Comparison of ENCODE assay signal across 9 cellular contexts in the genomic region with DNA sequence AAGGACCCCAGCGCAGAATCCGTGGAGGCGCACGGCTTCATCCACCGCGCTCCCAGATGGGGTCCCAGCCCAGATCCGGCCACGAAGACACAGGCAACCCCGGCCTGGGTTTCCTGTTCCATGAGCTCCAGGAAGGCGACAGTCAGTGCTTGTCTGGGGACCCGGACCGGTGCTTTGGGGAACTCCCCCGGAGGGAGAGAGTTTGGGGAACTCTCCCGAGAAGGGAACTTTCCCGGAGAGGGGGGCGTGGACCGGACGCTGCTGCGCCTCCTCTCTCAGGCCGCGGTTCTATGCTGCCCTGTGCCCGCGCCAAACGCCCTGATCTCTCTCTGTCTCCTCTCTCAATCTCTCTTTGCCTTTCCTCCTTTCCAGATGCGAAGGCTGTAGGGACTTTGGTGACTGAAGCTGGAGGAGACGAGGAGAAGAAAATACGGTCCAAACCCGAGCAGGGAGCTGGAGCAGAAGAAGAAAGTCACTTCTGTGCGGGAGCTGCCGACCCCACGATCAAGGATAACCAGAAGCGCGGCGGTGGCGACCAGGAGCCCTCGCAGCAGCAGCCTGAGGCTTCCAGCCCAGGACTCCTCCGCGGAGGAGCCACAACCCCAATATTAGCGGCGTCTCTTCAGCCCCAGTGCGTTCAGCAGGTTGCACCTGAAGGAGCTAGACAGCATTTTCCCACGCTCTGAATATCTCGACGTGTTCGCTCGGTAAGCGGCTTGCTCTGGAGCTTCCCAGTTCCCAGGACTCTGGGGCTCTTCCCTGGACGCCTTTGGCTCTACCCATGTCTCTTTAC. TPM values are rescaled to one million over a fixed set of nuclear protein-coding genes. Genes with fewer than 3 reads are reported as not detected.
DNase-seq lines count a peak whose midpoint lies in the region; ATAC-seq and TF ChIP-seq lines count a peak whose summit lies in the region.
"Had no signal": no experiment of that assay in that cellular context is flagged by ENCODE, and none has a peak within 500 bp of the region (broad histone marks: within the 10 kb centered on the region; RNA-seq: fewer than 3 reads in every experiment).

No MANE protein-coding gene starts in this region.

- peaks cover 80% of the 10 kb centered on the region for H3K27me3 Mint-ChIP-seq in activated T-cell treated with anti-CD3 and anti-CD28 coated beads, Interleukin-2, amount 50 U/mL, for 72 hours (ENCODE audit: low read depth)
- H3K27me3 Mint-ChIP-seq in type B pancreatic cell = peaks cover 86% of the 10 kb centered on the region

- no peaks in the 10 kb centered on the region for H3K36me3 Mint-ChIP-seq in activated T-cell treated with anti-CD3 and anti-CD28 coated beads, Interleukin-2, amount 50 U/mL, for 72 hours (ENCODE audit: insufficient read depth in 2 of 2)
- no peaks in the 10 kb centered on the region for H3K36me3 Mint-ChIP-seq in type B pancreatic cell

- TF ChIP-seq POLR2A in heart left ventricle (IDR thresholded peaks at IDR 0.05) = no peak

- peak in 1 of 4 donors; percentile 44 for ATAC-seq in heart left ventricle
- ATAC-seq in Right ventricle myocardium inferior = no peak
- ATAC-seq in activated T-cell treated with anti-CD3 and anti-CD28 coated beads, Interleukin-2, amount 50 U/mL, for 72 hours (replicated peaks in 1 of 2) = peak; percentile 29 to 41
- ATAC-seq in left lung = peak; percentile 62
- ATAC-seq in HG03097 (IDR thresholded peaks at IDR 0.05; ENCODE audit: low FRiP score, unreplicated experiment) = no peak
- ATAC-seq in HG02798 (IDR thresholded peaks at IDR 0.05; ENCODE audit: poor library complexity, unreplicated experiment) = no peak
- ATAC-seq in HG03039 (IDR thresholded peaks at IDR 0.05; ENCODE audit: unreplicated experiment) = no peak

- H3K27ac Mint-ChIP-seq in activated T-cell treated with anti-CD3 and anti-CD28 coated beads, Interleukin-2, amount 50 U/mL, for 72 hours = no peak overlapping the region
- H3K27ac Mint-ChIP-seq in type B pancreatic cell = no peak overlapping the region

- no peak overlapping the region for H3K27ac ChIP-seq in heart left ventricle
- no peak overlapping the region for H3K27ac ChIP-seq in left lung

- peak overlapping the region; percentile 84 to 85 for H3K4me3 Mint-ChIP-seq in activated T-cell treated with anti-CD3 and anti-CD28 coated beads, Interleukin-2, amount 50 U/mL, for 72 hours
- H3K4me3 Mint-ChIP-seq in type B pancreatic cell = peak overlapping the region; percentile 82

- TF ChIP-seq CTCF in heart left ventricle (IDR thresholded peaks at IDR 0.05) (no peak), left lung (IDR thresholded peaks at IDR 0.05) (no peak), type B pancreatic cell (conservative IDR thresholded peaks at IDR 0.05) (no peak)

- intact Hi-C loops in heart left ventricle (cut with DNase I) (no loop called here), Right ventricle myocardium inferior (cut with DNase I) (no loop called here), left lung (cut with DNase I) (no loop called here)

- H3K9me3 Mint-ChIP-seq in activated T-cell treated with anti-CD3 and anti-CD28 coated beads, Interleukin-2, amount 50 U/mL, for 72 hours = no peaks in the 10 kb centered on the region
- H3K9me3 Mint-ChIP-seq in type B pancreatic cell = no peaks in the 10 kb centered on the region

- H3K9me3 ChIP-seq in heart left ventricle = no peaks in the 10 kb centered on the region
- no peaks in the 10 kb centered on the region for H3K9me3 ChIP-seq in left lung

- H3K4me3 ChIP-seq in heart left ventricle (peak overlapping the region in 9 of 12 donors; percentile 12 to 38 (median 30)), left lung (peak overlapping the region in 1 of 2 donors; percentile 11)

- WGBS in heart left ventricle, 4 donors = 1 to 28% (median 12%) methylated on average over 41 to 48 of the region's 48 CpGs

- H3K36me3 ChIP-seq in heart left ventricle = no peaks in the 10 kb centered on the region
- no peaks in the 10 kb centered on the region for H3K36me3 ChIP-seq in left lung

- H3K27me3 ChIP-seq in heart left ventricle (peaks cover 13 to 94% (median 56%) of the 10 kb centered on the region in 9 donors), left lung (peaks cover 62 to 79% of the 10 kb centered on the region in 2 donors)

- DNase-seq in heart left ventricle (no peak), Right ventricle myocardium inferior (ENCODE audit: missing footprints) (no peak), left lung (peak in 1 of 2 donors; percentile 72), type B pancreatic cell (ENCODE audit: extremely low spot score, unreplicated experiment) (no peak)
- DNase-seq in activated T-cell treated with anti-CD3 and anti-CD28 coated beads, Interleukin-2, amount 50 U/mL, for 72 hours = peak in 1 of 2 donors; percentile 1
- DNase-seq: stimulated activated naive CD4-positive, alpha-beta T cell had no signal

- H3K4me1 Mint-ChIP-seq in activated T-cell treated with anti-CD3 and anti-CD28 coated beads, Interleukin-2, amount 50 U/mL, for 72 hours (ENCODE audit: low read depth) = peaks cover 9% of the 10 kb centered on the region
- H3K4me1 Mint-ChIP-seq in type B pancreatic cell (ENCODE audit: unreplicated experiment) = no peaks in the 10 kb centered on the region

- peaks cover 0 to 13% (median 0%) of the 10 kb centered on the region in 12 donors for H3K4me1 ChIP-seq in heart left ventricle
- peaks cover 0 to 11% of the 10 kb centered on the region in 2 donors for H3K4me1 ChIP-seq in left lung

RNA-seq across cellular contexts. Expression of gene NKAP, which starts 47.6 kb away (rescaled TPM):
- total RNA-seq in heart left ventricle (1 to 10 TPM; 2.9 to 7.8 (median 5.9) TPM), Right ventricle myocardium inferior (4.7 TPM), left lung (1 to 10 TPM; 6.6 to 6.9 TPM), type B pancreatic cell (ENCODE audit: low replicate concordance) (7.0 and 9.1 TPM in 2 replicates)
- polyA plus RNA-seq in heart left ventricle = 1 to 10 TPM; 4.2 to 7.0 TPM
- total RNA-seq in activated T-cell treated with anti-CD3 and anti-CD28 coated beads, Interleukin-2, amount 50 U/mL, for 72 hours = 10 to 100 TPM; 17.7 to 19.0 TPM

Comparison
In these comparisons a context has a peak if more than half of its experiments do, and no peak if none do; other contexts are left out.
1. ATAC-seq: peak in activated T-cell treated with anti-CD3 and anti-CD28 coated beads, Interleukin-2, amount 50 U/mL, for 72 hours (2 of 2) and left lung (single experiment); none in Right ventricle myocardium inferior (single experiment), HG03097 (single experiment), HG02798 (single experiment) and HG03039 (single experiment).